In the genomic region with DNA sequence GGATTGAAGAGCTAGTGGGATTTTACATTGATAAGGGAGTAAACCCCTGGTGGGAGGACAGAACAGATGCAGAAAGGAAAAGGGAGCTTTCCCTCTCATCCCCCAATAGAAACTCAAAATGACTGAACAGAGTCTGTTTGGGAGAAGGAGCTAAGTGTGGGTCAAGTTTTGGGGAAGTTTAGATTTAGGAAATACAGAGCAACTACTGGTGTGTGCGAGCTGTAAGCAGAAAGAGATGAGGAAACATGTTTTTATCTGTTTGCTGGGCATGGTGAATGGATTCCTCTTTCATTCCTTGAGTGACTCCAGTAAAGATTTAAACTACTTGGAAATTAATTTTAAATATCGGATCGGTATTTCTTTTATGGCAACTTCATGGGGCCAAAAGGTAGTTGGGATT, we compare ENCODE assay signal across 24 cellular contexts.
DNase-seq lines count a peak whose midpoint lies in the region; ATAC-seq and TF ChIP-seq lines count a peak whose summit lies in the region.
"Had no signal": no experiment of that assay in that cellular context is flagged by ENCODE, and none has a peak within 500 bp of the region (broad histone marks: within the 10 kb centered on the region; RNA-seq: fewer than 3 reads in every experiment).

No MANE protein-coding gene starts in this region.

- H3K27me3 ChIP-seq in GM23338 (ENCODE audit: insufficient read depth), result no peaks in the 10 kb centered on the region
- no peaks in the 10 kb centered on the region for H3K27me3 ChIP-seq in upper lobe of right lung
- H3K27me3 ChIP-seq in SJCRH30, result 0 out of 2 replicates have a peak, but pooled peaks cover 4% of the 10 kb centered on the region
- H3K27me3 ChIP-seq: MG63 had no signal

- no peak overlapping the region for H3K27ac ChIP-seq in GM23338 (ENCODE audit: low read depth)
- no peak overlapping the region for H3K27ac ChIP-seq in upper lobe of right lung
- no peak overlapping the region for H3K27ac ChIP-seq in SJCRH30
- H3K27ac ChIP-seq: A549 had no signal

- H3K4me1 ChIP-seq in GM23338 (ENCODE audit: insufficient read depth), result peaks cover 6% of the 10 kb centered on the region; the same call in 1 of the 2 replicates
- H3K4me1 ChIP-seq in upper lobe of right lung, result no peaks in the 10 kb centered on the region
- no peaks in the 10 kb centered on the region for H3K4me1 ChIP-seq in SJCRH30

- H3K27ac Mint-ChIP-seq in GM23338 (no peak overlapping the region), immature natural killer cell (peak overlapping the region; percentile 43 to 86 (median 78))

- H4K20me1 ChIP-seq in GM23338 (replicated peaks; ENCODE audit: insufficient read depth), result no peaks in the 10 kb centered on the region

- H3K4me2 ChIP-seq in GM23338, result no peak overlapping the region
- H3K4me2 ChIP-seq: A549 had no signal

- intact Hi-C loops in upper lobe of right lung (cut with DNase I), result no loop called here

- H3F3A ChIP-seq in GM23338 (replicated peaks; ENCODE audit: low read depth), result no peaks in the 10 kb centered on the region

- DNase-seq in GM23338 (ENCODE audit: low spot score), result no peak
- peak; percentile 20 for DNase-seq in NB4 (ENCODE audit: low read depth)
- no peak for DNase-seq in immature natural killer cell
- DNase-seq in upper lobe of right lung, result no peak
- no peak for DNase-seq in COLO829 (ENCODE audit: low spot score)
- no peak for DNase-seq in SJCRH30
- DNase-seq: C1 segment of cervical spinal cord; CD8-positive, alpha-beta memory T cell; DMS153; DND-41; H7; KG1; MG63; NCI-H1092 treated with DMSO at 0.1 percent for 48 hours; NCI-H1436; NCI-H187; NCI-H2081 treated with DMSO at 0.1 percent for 48 hours; NCI-H2171; NCI-H226; NCI-H510A; Right ventricle myocardium superior; RPMI8226 had no signal

- peak overlapping the region; percentile 72; the same call in 1 of the 2 replicates for H2AFZ ChIP-seq in GM23338

- H3K9me3 Mint-ChIP-seq in GM23338 (peaks cover 4% of the 10 kb centered on the region; the same call in 2 of the 3 replicates), immature natural killer cell (no peaks in the 10 kb centered on the region)
- H3K9me3 Mint-ChIP-seq: CD8-positive, alpha-beta memory T cell had no signal

- H3K27me3 Mint-ChIP-seq in GM23338 (ENCODE audit: insufficient read depth, low read depth, poor library complexity), result peaks cover 2% of the 10 kb centered on the region
- peaks cover 2 to 14% (median 3%) of the 10 kb centered on the region in 3 donors for H3K27me3 Mint-ChIP-seq in immature natural killer cell (ENCODE audit: low read depth in 3 of 3)

- no peaks in the 10 kb centered on the region for H3K79me2 ChIP-seq in GM23338 (replicated peaks; ENCODE audit: insufficient read depth)

- TF ChIP-seq CTCF in GM23338 (conservative IDR thresholded peaks at IDR 0.05; ENCODE audit: low read depth in 2 of 2) (no peak), NB4 (IDR thresholded peaks at IDR 0.05; ENCODE audit: low read depth, low read length) (no peak), upper lobe of right lung (IDR thresholded peaks at IDR 0.05) (no peak)

- H3K9me2 ChIP-seq in GM23338 (ENCODE audit: insufficient read depth), result 0 out of 2 replicates have a peak, but pooled peaks cover 4% of the 10 kb centered on the region

- H3K36me3 ChIP-seq in GM23338 (ENCODE audit: insufficient read depth), result no peaks in the 10 kb centered on the region
- H3K36me3 ChIP-seq in upper lobe of right lung, result no peaks in the 10 kb centered on the region
- H3K36me3 ChIP-seq in SJCRH30, result no peaks in the 10 kb centered on the region
- H3K36me3 ChIP-seq: MG63 had no signal

- H3K36me3 Mint-ChIP-seq in GM23338 (ENCODE audit: low read depth) (no peaks in the 10 kb centered on the region), immature natural killer cell (peaks cover 22 to 56% (median 52%) of the 10 kb centered on the region in 3 donors)

- ATAC-seq in GM23338 (no peak), upper lobe of right lung (peak; percentile 50), GM21723 (IDR thresholded peaks at IDR 0.05; ENCODE audit: unreplicated experiment) (no peak)
- ATAC-seq: A549 had no signal

- H3K4me1 Mint-ChIP-seq in GM23338 (peaks cover 15% of the 10 kb centered on the region; the same call in 2 of the 3 replicates), immature natural killer cell (peaks cover 7 to 55% of the 10 kb centered on the region in 2 donors)
- H3K4me1 Mint-ChIP-seq: CD8-positive, alpha-beta memory T cell had no signal

- H3K4me3 Mint-ChIP-seq in GM23338, result no peak overlapping the region
- no peak overlapping the region for H3K4me3 Mint-ChIP-seq in immature natural killer cell

- no peak for TF ChIP-seq POLR2A in NB4 (IDR thresholded peaks at IDR 0.05; ENCODE audit: extremely low read depth, insufficient read length)

- H3K4me3 ChIP-seq in GM23338 (no peak overlapping the region), NB4 (ENCODE audit: low read depth, low read length) (no peak overlapping the region), upper lobe of right lung (no peak overlapping the region), SJCRH30 (no peak overlapping the region)
- H3K4me3 ChIP-seq: A549, MG63 had no signal

- H3K9me3 ChIP-seq in upper lobe of right lung (no peaks in the 10 kb centered on the region), SJCRH30 (replicated peaks) (no peaks in the 10 kb centered on the region; the same call in 1 of the 2 replicates)
- H3K9me3 ChIP-seq: A549, MG63 had no signal

TF ChIP-seq in GM23338, 12 proteins besides CTCF, POLR2A, EP300 and RAD21 (continues in another document):
- TF ChIP-seq NANOG (IDR thresholded peaks at IDR 0.05; ENCODE audit: borderline replicate concordance) (no peak), EZH2 (IDR thresholded peaks at IDR 0.05; ENCODE audit: low read depth, unreplicated experiment) (no peak), POLR2AphosphoS5 (IDR thresholded peaks at IDR 0.05; ENCODE audit: low read depth) (no peak), EZH2phosphoT487 (IDR thresholded peaks at IDR 0.05; ENCODE audit: unreplicated experiment) (no peak), ZNF114 (CRISPR knock-in tag; IDR thresholded peaks at IDR 0.05) (no peak), ZNF331 (CRISPR knock-in tag; IDR thresholded peaks at IDR 0.05; ENCODE audit: low read depth) (no peak), JUNB (IDR thresholded peaks at IDR 0.05; ENCODE audit: unreplicated experiment) (no peak), STAT1 (IDR thresholded peaks at IDR 0.05; ENCODE audit: unreplicated experiment) (no peak), CREB1 (CRISPR knock-in tag; IDR thresholded peaks at IDR 0.05; ENCODE audit: low read depth) (no peak)
- TF ChIP-seq, protein P1, sequence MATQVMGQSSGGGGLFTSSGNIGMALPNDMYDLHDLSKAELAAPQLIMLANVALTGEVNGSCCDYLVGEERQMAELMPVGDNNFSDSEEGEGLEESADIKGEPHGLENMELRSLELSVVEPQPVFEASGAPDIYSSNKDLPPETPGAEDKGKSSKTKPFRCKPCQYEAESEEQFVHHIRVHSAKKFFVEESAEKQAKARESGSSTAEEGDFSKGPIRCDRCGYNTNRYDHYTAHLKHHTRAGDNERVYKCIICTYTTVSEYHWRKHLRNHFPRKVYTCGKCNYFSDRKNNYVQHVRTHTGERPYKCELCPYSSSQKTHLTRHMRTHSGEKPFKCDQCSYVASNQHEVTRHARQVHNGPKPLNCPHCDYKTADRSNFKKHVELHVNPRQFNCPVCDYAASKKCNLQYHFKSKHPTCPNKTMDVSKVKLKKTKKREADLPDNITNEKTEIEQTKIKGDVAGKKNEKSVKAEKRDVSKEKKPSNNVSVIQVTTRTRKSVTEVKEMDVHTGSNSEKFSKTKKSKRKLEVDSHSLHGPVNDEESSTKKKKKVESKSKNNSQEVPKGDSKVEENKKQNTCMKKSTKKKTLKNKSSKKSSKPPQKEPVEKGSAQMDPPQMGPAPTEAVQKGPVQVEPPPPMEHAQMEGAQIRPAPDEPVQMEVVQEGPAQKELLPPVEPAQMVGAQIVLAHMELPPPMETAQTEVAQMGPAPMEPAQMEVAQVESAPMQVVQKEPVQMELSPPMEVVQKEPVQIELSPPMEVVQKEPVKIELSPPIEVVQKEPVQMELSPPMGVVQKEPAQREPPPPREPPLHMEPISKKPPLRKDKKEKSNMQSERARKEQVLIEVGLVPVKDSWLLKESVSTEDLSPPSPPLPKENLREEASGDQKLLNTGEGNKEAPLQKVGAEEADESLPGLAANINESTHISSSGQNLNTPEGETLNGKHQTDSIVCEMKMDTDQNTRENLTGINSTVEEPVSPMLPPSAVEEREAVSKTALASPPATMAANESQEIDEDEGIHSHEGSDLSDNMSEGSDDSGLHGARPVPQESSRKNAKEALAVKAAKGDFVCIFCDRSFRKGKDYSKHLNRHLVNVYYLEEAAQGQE (IDR thresholded peaks at IDR 0.05; ENCODE audit: unreplicated experiment), result no peak
- TF ChIP-seq, protein P2, sequence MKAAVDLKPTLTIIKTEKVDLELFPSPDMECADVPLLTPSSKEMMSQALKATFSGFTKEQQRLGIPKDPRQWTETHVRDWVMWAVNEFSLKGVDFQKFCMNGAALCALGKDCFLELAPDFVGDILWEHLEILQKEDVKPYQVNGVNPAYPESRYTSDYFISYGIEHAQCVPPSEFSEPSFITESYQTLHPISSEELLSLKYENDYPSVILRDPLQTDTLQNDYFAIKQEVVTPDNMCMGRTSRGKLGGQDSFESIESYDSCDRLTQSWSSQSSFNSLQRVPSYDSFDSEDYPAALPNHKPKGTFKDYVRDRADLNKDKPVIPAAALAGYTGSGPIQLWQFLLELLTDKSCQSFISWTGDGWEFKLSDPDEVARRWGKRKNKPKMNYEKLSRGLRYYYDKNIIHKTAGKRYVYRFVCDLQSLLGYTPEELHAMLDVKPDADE (IDR thresholded peaks at IDR 0.05), result no peak
